Comparison of ENCODE assay signal across 8 cellular contexts in genomic region chr2:174487536-174488162, GRCh38. TPM values are rescaled to one million over a fixed set of nuclear protein-coding genes. Genes with fewer than 3 reads are reported as not detected.
DNase-seq lines count a peak whose midpoint lies in the region; ATAC-seq, FAIRE-seq and TF ChIP-seq lines count a peak whose summit lies in the region.

No MANE protein-coding gene starts in this region.

- peak overlapping the region; percentile 71 to 78 for H3K27ac ChIP-seq in mucosa of rectum (ENCODE audit: low read depth in 2 of 2, low read length in 2 of 2)

- ATAC-seq in HG03432 (IDR thresholded peaks at IDR 0.05; ENCODE audit: unreplicated experiment), result peak; percentile 6

- H3K4me3 ChIP-seq in bronchial epithelial cell (ENCODE audit: low read depth, low read length), result peak overlapping the region; percentile 94
- peak overlapping the region; percentile 79 to 95 for H3K4me3 ChIP-seq in mucosa of rectum (ENCODE audit: low read length in 2 of 2)

- FAIRE-seq in GM12892 (lab: Jason Lieb, UNC) (peak; percentile 36), bronchial epithelial cell (lab: Jason Lieb, UNC) (no peak)

- H3K27me3 ChIP-seq in bronchial epithelial cell (ENCODE audit: control insufficient read depth, insufficient read depth, low read length) (no peaks in the 10 kb centered on the region), mucosa of rectum (ENCODE audit: control insufficient read depth in 2 of 2, insufficient read depth in 2 of 2, low read length in 2 of 2) (no peaks in the 10 kb centered on the region)

- no peak for TF ChIP-seq CTCF in bronchial epithelial cell (IDR thresholded peaks at IDR 0.05; ENCODE audit: insufficient read depth, low read length, severe bottlenecking)

- peak overlapping the region; percentile 47 to 69 for H3K9ac ChIP-seq in mucosa of rectum (ENCODE audit: low read depth in 1 of 2, low read length in 2 of 2)

- no peaks in the 10 kb centered on the region for H3K9me3 ChIP-seq in mucosa of rectum (ENCODE audit: control insufficient read depth in 2 of 2, low read length in 2 of 2)

- no peak for TF ChIP-seq POLR2A in GM12892 (IDR thresholded peaks at IDR 0.05; ENCODE audit: low read depth, low read length)

- no peaks in the 10 kb centered on the region for H3K36me3 ChIP-seq in bronchial epithelial cell (ENCODE audit: control insufficient read depth, insufficient read depth, low read length)
- H3K36me3 ChIP-seq in mucosa of rectum (ENCODE audit: control insufficient read depth in 2 of 2, insufficient read depth in 2 of 2, low read length in 2 of 2), result peaks cover 0 to 3% of the 10 kb centered on the region in 2 donors

- peaks cover 6 to 7% of the 10 kb centered on the region in 2 donors for H3K4me1 ChIP-seq in mucosa of rectum (ENCODE audit: control insufficient read depth in 2 of 2, insufficient read depth in 2 of 2, low read length in 2 of 2)

- DNase-seq in GM12892 (ENCODE audit: insufficient read length) (no peak), bronchial epithelial cell (ENCODE audit: low read depth) (no peak), inferior parietal cortex (ENCODE audit: extremely low spot score) (no peak), NCI-H1417 treated with DMSO at 0.1 percent for 48 hours (lab: John Stamatoyannopoulos, UW) (no peak), dermis blood vessel endothelial cell (no peak), CD1c-positive myeloid dendritic cell (ENCODE audit: extremely low spot score) (no peak)

RNA-seq across cellular contexts. Expression of gene GPR155, which starts 0.8 kb away (rescaled TPM):
- polyA plus RNA-seq in GM12892 (2012; ENCODE audit: missing spikeins), result 1.7 TPM
- total RNA-seq in bronchial epithelial cell (1.3 TPM in 2 replicates), dermis blood vessel endothelial cell (0.93 and 1.0 TPM in 2 replicates)
